ENCODE assay signal across 8 cellular contexts in the genomic region with DNA sequence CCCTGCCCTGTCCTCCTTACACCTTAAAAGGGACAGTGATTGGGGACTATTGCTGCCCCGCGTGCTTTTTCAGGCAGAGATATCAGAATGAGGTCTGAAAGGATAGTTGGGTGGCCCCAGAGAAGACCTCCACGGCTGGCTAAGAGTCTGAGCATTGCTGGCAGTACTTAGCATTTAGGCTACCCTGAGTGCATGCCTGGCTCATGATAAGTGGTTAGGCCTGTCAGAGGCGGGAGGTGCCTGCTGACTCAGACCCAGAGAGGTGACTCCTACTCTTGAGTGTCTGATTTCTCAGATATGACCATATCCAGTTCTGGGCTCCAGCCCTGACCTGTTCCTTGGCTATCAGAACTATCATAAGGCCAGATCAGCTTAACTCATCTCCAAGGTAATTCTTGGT.
A peak's percentile ranks its signal among the peaks of the same experiment; 100 is the strongest.
DNase-seq lines count a peak whose midpoint lies in the region; ATAC-seq lines count a peak whose summit lies in the region.

No MANE protein-coding gene starts in this region.

- no peak overlapping the region for H4K12ac ChIP-seq in trophoblast cell (ENCODE audit: low read depth, low read length)

- peak overlapping the region; percentile 55 for H3K9ac ChIP-seq in trophoblast cell (ENCODE audit: low read length)

- H3K79me1 ChIP-seq in trophoblast cell (ENCODE audit: low read length), result peaks cover 66% of the 10 kb centered on the region

- H3K4ac ChIP-seq in trophoblast cell (ENCODE audit: low read depth, low read length), result peak overlapping the region; percentile 85

- H3K4me1 ChIP-seq in esophagus (ENCODE audit: control insufficient read depth in 2 of 2, insufficient read depth in 2 of 2, low read length in 1 of 2), result peaks cover 0 to 11% of the 10 kb centered on the region in 2 donors
- peaks cover 33 to 54% of the 10 kb centered on the region in 2 experiments for H3K4me1 ChIP-seq in trophoblast cell (ENCODE audit: control insufficient read depth in 1 of 2, insufficient read depth in 2 of 2, low read length in 2 of 2)

- WGBS in esophagus, 2 donors, result 54 to 59% methylated on average over 4 of the region's 4 CpGs
- WGBS in trophoblast cell (ENCODE audit: extremely low coverage, insufficient coverage, insufficient read length), result no CpG with 5 or more reads among the region's 4 CpGs

- H3K27ac ChIP-seq in esophagus (ENCODE audit: low read depth in 2 of 2, low read length in 1 of 2), result peak overlapping the region; percentile 78 to 97
- peak overlapping the region; percentile 99 for H3K27ac ChIP-seq in trophoblast cell (ENCODE audit: low read depth, low read length)

- peak overlapping the region; percentile 96 for H2BK120ac ChIP-seq in trophoblast cell (ENCODE audit: insufficient read depth, low read length, poor library complexity)

- peak overlapping the region; percentile 78 for H2BK12ac ChIP-seq in trophoblast cell (ENCODE audit: low read length)

- ATAC-seq in GM18498 (IDR thresholded peaks at IDR 0.05; ENCODE audit: unreplicated experiment) (peak; percentile 88), HG02610 (IDR thresholded peaks at IDR 0.05; ENCODE audit: unreplicated experiment) (peak; percentile 96)

- peak overlapping the region; percentile 77 for H2AK5ac ChIP-seq in trophoblast cell (ENCODE audit: low read length)

- H2AFZ ChIP-seq in trophoblast cell (ENCODE audit: insufficient read depth, low read length, poor library complexity), result peak overlapping the region; percentile 37

- peak overlapping the region; percentile 58 for H3K14ac ChIP-seq in trophoblast cell (ENCODE audit: low read length)

- H3K79me2 ChIP-seq in trophoblast cell (ENCODE audit: control insufficient read depth, insufficient read depth, low read length, poor library complexity), result peaks cover 17% of the 10 kb centered on the region

- no peaks in the 10 kb centered on the region for H3K27me3 ChIP-seq in esophagus (ENCODE audit: control insufficient read depth in 1 of 2, insufficient read depth in 2 of 2, low read length in 2 of 2)
- no peaks in the 10 kb centered on the region for H3K27me3 ChIP-seq in trophoblast cell (ENCODE audit: insufficient read depth, low read length)

- no peak overlapping the region for H3K23ac ChIP-seq in trophoblast cell (ENCODE audit: low read length)

- peak overlapping the region; percentile 98 for H4K91ac ChIP-seq in trophoblast cell (ENCODE audit: low read depth, low read length)

- peak overlapping the region; percentile 85 for H3K18ac ChIP-seq in trophoblast cell (ENCODE audit: low read length)

- H2BK5ac ChIP-seq in trophoblast cell (ENCODE audit: low read depth, low read length, poor library complexity), result peak overlapping the region; percentile 98

- H3K9me3 ChIP-seq in esophagus (ENCODE audit: control insufficient read depth in 2 of 2, insufficient read depth in 1 of 2, low read depth in 1 of 2, low read length in 1 of 2), result no peaks in the 10 kb centered on the region
- no peaks in the 10 kb centered on the region for H3K9me3 ChIP-seq in trophoblast cell (ENCODE audit: insufficient read depth, low read depth, low read length)

- H3K36me3 ChIP-seq in esophagus (ENCODE audit: control insufficient read depth in 2 of 2, insufficient read depth in 2 of 2, low read length in 1 of 2) (no peaks in the 10 kb centered on the region), trophoblast cell (ENCODE audit: control insufficient read depth in 1 of 2, insufficient read depth in 2 of 2, low read length in 2 of 2) (peaks cover 0 to 3% of the 10 kb centered on the region in 2 experiments)

- H3K4me3 ChIP-seq in esophagus (ENCODE audit: low read depth in 1 of 2, low read length in 2 of 2) (no peak overlapping the region), trophoblast cell (ENCODE audit: low read depth, low read length) (no peak overlapping the region)

- DNase-seq in NCI-H2196 (lab: John Stamatoyannopoulos, UW; ENCODE audit: unreplicated experiment) (peak; percentile 84), trophoblast cell (peak; percentile 95 to 96), NCI-H2171 treated with DMSO at 0.1 percent for 48 hours (lab: John Stamatoyannopoulos, UW) (no peak), dermis blood vessel endothelial cell (no peak), NCI-H1105 treated with DMSO at 0.1 percent for 48 hours (lab: John Stamatoyannopoulos, UW) (no peak)

- peak overlapping the region; percentile 29 for H3K4me2 ChIP-seq in trophoblast cell (ENCODE audit: low read length)

- peak overlapping the region; percentile 87 for H4K8ac ChIP-seq in trophoblast cell (ENCODE audit: low read depth, low read length)

Comparison
In these comparisons a context has a peak if more than half of its experiments do, and no peak if none do; other contexts are left out.
1. DNase-seq: peak in NCI-H2196 (single experiment) and trophoblast cell (2 of 2); none in NCI-H2171 treated with DMSO at 0.1 percent for 48 hours (single experiment), dermis blood vessel endothelial cell (single experiment) and NCI-H1105 treated with DMSO at 0.1 percent for 48 hours (single experiment).